8 cellular contexts compared by ENCODE assay signal in genomic region chr17:64448665-64449512, GRCh38. TPM values are rescaled to one million over a fixed set of nuclear protein-coding genes. Genes with fewer than 3 reads are reported as not detected.
DNase-seq lines count a peak whose midpoint lies in the region; ATAC-seq and TF ChIP-seq lines count a peak whose summit lies in the region.

A gene with protein sequence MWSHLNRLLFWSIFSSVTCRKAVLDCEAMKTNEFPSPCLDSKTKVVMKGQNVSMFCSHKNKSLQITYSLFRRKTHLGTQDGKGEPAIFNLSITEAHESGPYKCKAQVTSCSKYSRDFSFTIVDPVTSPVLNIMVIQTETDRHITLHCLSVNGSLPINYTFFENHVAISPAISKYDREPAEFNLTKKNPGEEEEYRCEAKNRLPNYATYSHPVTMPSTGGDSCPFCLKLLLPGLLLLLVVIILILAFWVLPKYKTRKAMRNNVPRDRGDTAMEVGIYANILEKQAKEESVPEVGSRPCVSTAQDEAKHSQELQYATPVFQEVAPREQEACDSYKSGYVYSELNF (plus strand): TSS chr17:64449115. CDS start chr17:64449169, 54 bp downstream.

- DNase-seq in AG04450 (ENCODE audit: low read depth, low spot score) (peak; percentile 59), SJCRH30 (peak in 1 of 2 experiments; percentile 27), fibroblast of peridontal ligament (ENCODE audit: extremely low read depth) (peak; percentile 94), renal cortical epithelial cell (ENCODE audit: low read depth) (peak; percentile 83), NCI-H1105 (lab: John Stamatoyannopoulos, UW) (no peak), dorsolateral prefrontal cortex (no peak)

- TF ChIP-seq CTCF in AG04450 (IDR thresholded peaks at IDR 0.05; ENCODE audit: low read depth, low read length) (no peak), dorsolateral prefrontal cortex (IDR thresholded peaks at IDR 0.05 in 54 of 56, conservative IDR thresholded peaks at IDR 0.05 in 2 of 56; ENCODE audit: low read depth in 1 of 56, partially characterized antibody in 56 of 56) (no peak)

- no peaks in the 10 kb centered on the region for H3K27me3 ChIP-seq in AG04450 (ENCODE audit: control insufficient read depth, insufficient read depth, low read length)
- H3K27me3 ChIP-seq in SJCRH30 = no peaks in the 10 kb centered on the region
- no peaks in the 10 kb centered on the region for H3K27me3 ChIP-seq in dorsolateral prefrontal cortex

- H3K4me3 ChIP-seq in AG04450 (ENCODE audit: low read depth, low read length) (no peak within 1 kb of the TSS; the same call in 1 of the 2 replicates), SJCRH30 (peak within 1 kb of the TSS; percentile 28), dorsolateral prefrontal cortex (peak within 1 kb of the TSS in 28 of 59 donors; percentile 0 to 45 (median 27))

- H3K27ac ChIP-seq in AG04450 (ENCODE audit: low read depth, low read length) = peak within 1 kb of the TSS; percentile 4
- no peak within 1 kb of the TSS for H3K27ac ChIP-seq in SJCRH30
- H3K27ac ChIP-seq in dorsolateral prefrontal cortex = peak within 1 kb of the TSS in 25 of 59 donors; percentile 2 to 73 (median 38)

- H3K4me1 ChIP-seq in SJCRH30 = peaks cover 1% of the 10 kb centered on the region; the same call in 1 of the 2 replicates

- POLR2A ChIA-PET in AG04450 (lab: Yijun Ruan, JAX) = no interaction called here

- intact Hi-C loops in dorsolateral prefrontal cortex (cut with DNase I) = no loop called here

- H3K9me3 ChIP-seq in AG04450 (ENCODE audit: control insufficient read depth, insufficient read depth, low read length) = no peaks in the 10 kb centered on the region
- no peaks in the 10 kb centered on the region for H3K9me3 ChIP-seq in SJCRH30 (replicated peaks)

- CTCF ChIA-PET in AG04450 (lab: Charles Lee) = interaction anchor here (1.0 to 1.3 kb wide), 3 partner anchors 29 to 43 kb away, joined by 3 to 5 read pairs (median 4); no protein-coding TSS in a partner anchor

- peak; percentile 87 for ATAC-seq in GM21447 (IDR thresholded peaks at IDR 0.05; ENCODE audit: unreplicated experiment)
- no peak for ATAC-seq in HG03108 (IDR thresholded peaks at IDR 0.05; ENCODE audit: unreplicated experiment)

- H3K36me3 ChIP-seq in SJCRH30 = no peaks in the 10 kb centered on the region

RNA-seq across cellular contexts. Expression of the gene that starts here (rescaled TPM):
- 5.1 and 5.4 TPM in 2 replicates for polyA plus RNA-seq in AG04450 (2011; rRNA removed)
- 2.8 and 3.7 TPM in 2 replicates for polyA minus RNA-seq in AG04450 (2011; rRNA and poly(A)+ RNA removed)
- total RNA-seq in SJCRH30 (2014; rRNA removed; shearing (Covaris generic)) = 1.9 and 2.1 TPM in 2 replicates
- 0.20 TPM in 1 of 2 replicates, not detected in the other for total RNA-seq in renal cortical epithelial cell
- total RNA-seq in dorsolateral prefrontal cortex = 10 to 100 TPM in 9 of 120 experiments, 1 to 10 TPM in 111; 1.1 to 16.6 (median 4.9) TPM

Comparison
In these comparisons a context has a peak if more than half of its experiments do, and no peak if none do; other contexts are left out.
1. Peak in DNase-seq in renal cortical epithelial cell; RNA of the gene not detected or under 1 TPM.
2. DNase-seq: peak in AG04450 (single experiment) and fibroblast of peridontal ligament (single experiment); none in NCI-H1105 (single experiment) and dorsolateral prefrontal cortex (0 of 10).